ENCODE assay signal across 14 cellular contexts in genomic region chr2:172138727-172139126, GRCh38. TPM values are rescaled to one million over a fixed set of nuclear protein-coding genes. Genes with fewer than 3 reads are reported as not detected.
"Had no signal": no experiment of that assay in that cellular context is flagged by ENCODE, and none has a peak within 500 bp of the region (broad histone marks: within the 10 kb centered on the region; RNA-seq: fewer than 3 reads in every experiment).

No MANE protein-coding gene starts in this region.

RNA-seq across cellular contexts. Expression of gene DLX2, which starts 36.0 kb away (rescaled TPM):
- total RNA-seq: activated naive CD4-positive, alpha-beta T cell treated with anti-CD3 and anti-CD28 coated beads for 36 hours; activated naive CD4-positive, alpha-beta T cell treated with anti-CD3 and anti-CD28 coated beads, Interleukin-2, amount 50 U/mL, for 72 hours; activated naive CD8-positive, alpha-beta T cell treated with anti-CD3 and anti-CD28 coated beads for 36 hours; activated naive CD8-positive, alpha-beta T cell treated with anti-CD3 and anti-CD28 coated beads, Interleukin-2, amount 10 ng/mL, durations not matched to agents 7 days and 5 days; activated T-cell treated with anti-CD3 and anti-CD28 coated beads, Interleukin-2, amount 50 U/mL, for 4 hours; activated T-helper 1 cell treated with anti-CD3 and anti-CD28 coated beads, Interleukin-12 subunit alpha, Interleukin-12 subunit beta, Interleukin-2, Interleukin-4 antibody, amounts not matched to agents 30 ng/mL and 10 ng/mL and 1 ng/mL, durations not matched to agents 14 hours and 24 hours and 36 hours; activated T-helper 17 cell treated with anti-CD3 and anti-CD28 coated beads, Interleukin-2, amount 50 U/mL, for 72 hours; aorta; ascending aorta; body of pancreas; bronchial epithelial cell; cardiac muscle cell; cardiac septum; cerebellum had no signal

RNA-seq across cellular contexts. Expression of gene DLX1, which starts 53.4 kb away (rescaled TPM):
- total RNA-seq: activated naive CD4-positive, alpha-beta T cell treated with anti-CD3 and anti-CD28 coated beads for 36 hours; activated naive CD4-positive, alpha-beta T cell treated with anti-CD3 and anti-CD28 coated beads, Interleukin-2, amount 50 U/mL, for 72 hours; activated naive CD8-positive, alpha-beta T cell treated with anti-CD3 and anti-CD28 coated beads, Interleukin-2, amount 10 ng/mL, durations not matched to agents 7 days and 5 days; activated T-cell treated with anti-CD3 and anti-CD28 coated beads, Interleukin-2, amount 50 U/mL, for 4 hours; activated T-helper 1 cell treated with anti-CD3 and anti-CD28 coated beads, Interleukin-12 subunit alpha, Interleukin-12 subunit beta, Interleukin-2, Interleukin-4 antibody, amounts not matched to agents 30 ng/mL and 10 ng/mL and 1 ng/mL, durations not matched to agents 14 hours and 24 hours and 36 hours; activated T-helper 17 cell treated with anti-CD3 and anti-CD28 coated beads, Interleukin-2, amount 50 U/mL, for 72 hours; ascending aorta; body of pancreas; bronchial epithelial cell; cardiac muscle cell; cardiac septum; cerebellum had no signal
- polyA plus RNA-seq: cardiac muscle cell had no signal
